In the genomic region with DNA sequence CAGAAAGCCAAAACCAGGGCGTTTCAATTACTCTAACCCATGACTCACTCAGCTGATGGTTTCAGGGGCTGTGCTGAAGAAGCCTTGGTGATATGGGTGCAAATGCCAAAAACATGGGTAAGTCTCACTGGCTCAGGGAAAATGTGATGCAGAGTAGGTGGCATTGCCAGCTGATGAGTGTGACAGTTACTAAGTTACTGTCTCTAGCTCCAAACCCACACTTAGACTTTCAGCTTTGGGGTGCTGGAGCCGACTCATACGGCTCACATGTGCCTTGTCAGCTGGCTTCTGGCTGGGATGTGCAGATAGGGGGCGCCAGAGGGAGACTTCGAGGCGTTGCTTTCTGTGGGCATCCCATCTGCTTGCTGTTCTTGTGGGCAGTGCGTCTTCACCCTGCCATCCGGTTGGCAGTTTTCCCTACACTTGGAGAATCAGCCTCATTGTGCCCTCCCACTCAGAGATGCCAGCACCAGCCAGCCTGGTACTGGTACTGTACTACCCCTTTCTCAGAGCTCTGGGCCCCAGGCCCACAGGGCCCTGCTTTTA, we compare ENCODE assay signal across 10 cellular contexts. TPM values are rescaled to one million over a fixed set of nuclear protein-coding genes. Genes with fewer than 3 reads are reported as not detected.
DNase-seq lines count a peak whose midpoint lies in the region; ATAC-seq and TF ChIP-seq lines count a peak whose summit lies in the region.
"Had no signal": no experiment of that assay in that cellular context is flagged by ENCODE, and none has a peak within 500 bp of the region (broad histone marks: within the 10 kb centered on the region; RNA-seq: fewer than 3 reads in every experiment).

No MANE protein-coding gene starts in this region.

- ATAC-seq in HG02623 (IDR thresholded peaks at IDR 0.05; ENCODE audit: unreplicated experiment): no peak
- ATAC-seq in GM19467 (IDR thresholded peaks at IDR 0.05; ENCODE audit: unreplicated experiment): no peak

- no peak for DNase-seq in GM10266 (ENCODE audit: extremely low spot score)
- DNase-seq in MG63: peak; percentile 82
- DNase-seq in activated CD4-positive, alpha-beta T cell treated with anti-CD3 and anti-CD28 coated beads, Interleukin-2, amount 50 U/mL, for 48 hours: peak; percentile 89 to 92
- peak; percentile 32 to 52 for DNase-seq in erythroblast (lab: John Stamatoyannopoulos, UW)
- DNase-seq in osteocyte (ENCODE audit: extremely low spot score, unreplicated experiment): no peak
- DNase-seq in hippocampal formation (lab: John Stamatoyannopoulos, UW): no peak

- H3K36me3 ChIP-seq in MG63: 0 out of 2 replicates have a peak, but pooled peaks cover 3% of the 10 kb centered on the region

- no peak overlapping the region for H3K4me3 Mint-ChIP-seq in osteocyte (ENCODE audit: unreplicated experiment)

- H3K4me1 Mint-ChIP-seq in osteocyte (ENCODE audit: unreplicated experiment): peaks cover 22% of the 10 kb centered on the region

- peaks cover 5% of the 10 kb centered on the region for H3K36me3 Mint-ChIP-seq in osteocyte (ENCODE audit: unreplicated experiment)

- H3K27me3 Mint-ChIP-seq in osteocyte (ENCODE audit: unreplicated experiment): no peaks in the 10 kb centered on the region

- H3K27me3 ChIP-seq in MG63: no peaks in the 10 kb centered on the region

- H3K9me3 Mint-ChIP-seq in osteocyte (ENCODE audit: unreplicated experiment): peaks cover 23% of the 10 kb centered on the region

- H3K27ac Mint-ChIP-seq in osteocyte (ENCODE audit: unreplicated experiment): no peak overlapping the region

- peaks cover 19% of the 10 kb centered on the region for H3K9me3 ChIP-seq in MG63

- TF ChIP-seq POLR2A in erythroblast (IDR thresholded peaks at IDR 0.05; ENCODE audit: low read length): no peak

- TF ChIP-seq CTCF in GM10266 (IDR thresholded peaks at IDR 0.05; ENCODE audit: control insufficient read depth, insufficient read depth, low read depth, missing control alignments): peak; percentile 59
- TF ChIP-seq CTCF in osteocyte (IDR thresholded peaks at IDR 0.05): peak; percentile 54

- no peak overlapping the region for H3K4me3 ChIP-seq in MG63
- H3K4me3 ChIP-seq: skin epidermis had no signal

RNA-seq across cellular contexts. Expression of a gene that starts 11.1 kb away (rescaled TPM):
- total RNA-seq in MG63 (2014; rRNA removed; shearing (Covaris generic); ENCODE audit: low replicate concordance): 163 and 302 TPM in 2 replicates
- 168 and 178 TPM in 2 replicates for total RNA-seq in osteocyte

RNA-seq across cellular contexts. Expression of a gene that starts 30.2 kb away (rescaled TPM):
- total RNA-seq in MG63 (2014; rRNA removed; shearing (Covaris generic); ENCODE audit: low replicate concordance): 12.0 and 18.2 TPM in 2 replicates
- total RNA-seq in osteocyte: 9.2 and 9.9 TPM in 2 replicates
- total RNA-seq: T-helper 2 cell treated with Interferon-gamma antibody and Interleukin-4, amounts not matched to agents 100 ng/mL and 5 ng/mL, for 36 hours had no signal

RNA-seq across cellular contexts. Expression of a gene that starts 52.5 kb away (rescaled TPM):
- total RNA-seq in MG63 (2014; rRNA removed; shearing (Covaris generic); ENCODE audit: low replicate concordance): 13.3 and 13.6 TPM in 2 replicates
- total RNA-seq in osteocyte: 0.24 TPM in 2 replicates

Comparison
In these comparisons a context has a peak if more than half of its experiments do, and no peak if none do; other contexts are left out.
1. DNase-seq: peak in MG63 (single experiment), activated CD4-positive, alpha-beta T cell treated with anti-CD3 and anti-CD28 coated beads, Interleukin-2, amount 50 U/mL, for 48 hours (2 of 2) and erythroblast (2 of 2); none in GM10266 (single experiment), osteocyte (single experiment) and hippocampal formation (0 of 2).
2. RNA of a gene that starts 52.5 kb away (total RNA-seq): 13.3 to 13.6 TPM in MG63; 0.24 TPM in osteocyte; every median in the first group is over 10 times any median in the second.